ENCODE assay signal across 8 cellular contexts in genomic region chr11:119728226-119728626, GRCh38.
DNase-seq lines count a peak whose midpoint lies in the region; ATAC-seq and FAIRE-seq lines count a peak whose summit lies in the region.

No MANE protein-coding gene starts in this region.

- FAIRE-seq in GM19239 (lab: Jason Lieb, UNC) = peak; percentile 60

- H3K27ac Mint-ChIP-seq in activated T-cell treated with anti-CD3 and anti-CD28 coated beads, Interleukin-2, amount 50 U/mL, for 24 hours = no peak overlapping the region
- H3K27ac Mint-ChIP-seq in stimulated activated effector memory CD8-positive, alpha-beta T cell treated with anti-CD3 and anti-CD28 coated beads, Interleukin-12 subunit alpha, Interleukin-12 subunit beta, amount 100 ng/mL, for 72 hours = no peak overlapping the region

- no peaks in the 10 kb centered on the region for H3K36me3 Mint-ChIP-seq in activated T-cell treated with anti-CD3 and anti-CD28 coated beads, Interleukin-2, amount 50 U/mL, for 24 hours (ENCODE audit: low read depth)
- no peaks in the 10 kb centered on the region for H3K36me3 Mint-ChIP-seq in stimulated activated effector memory CD8-positive, alpha-beta T cell treated with anti-CD3 and anti-CD28 coated beads, Interleukin-12 subunit alpha, Interleukin-12 subunit beta, amount 100 ng/mL, for 72 hours

- no peaks in the 10 kb centered on the region for H3K9me3 Mint-ChIP-seq in activated T-cell treated with anti-CD3 and anti-CD28 coated beads, Interleukin-2, amount 50 U/mL, for 24 hours
- no peaks in the 10 kb centered on the region for H3K9me3 Mint-ChIP-seq in stimulated activated effector memory CD8-positive, alpha-beta T cell treated with anti-CD3 and anti-CD28 coated beads, Interleukin-12 subunit alpha, Interleukin-12 subunit beta, amount 100 ng/mL, for 72 hours

- peak overlapping the region; percentile 95 for H3K4me3 ChIP-seq in iPS-11a (ENCODE audit: low read depth, low read length)

- DNase-seq in AG08396 (ENCODE audit: low spot score) = peak; percentile 59
- DNase-seq in GM19239 (ENCODE audit: insufficient read length, low spot score) = no peak
- DNase-seq in activated T-cell treated with anti-CD3 and anti-CD28 coated beads, Interleukin-2, amount 50 U/mL, for 24 hours = peak; percentile 51
- peak in 1 of 2 donors; percentile 52 for DNase-seq in stimulated activated effector memory CD8-positive, alpha-beta T cell treated with anti-CD3 and anti-CD28 coated beads, Interleukin-12 subunit alpha, Interleukin-12 subunit beta, amount 100 ng/mL, for 72 hours (ENCODE audit: low spot score in 2 of 2)

- peak overlapping the region; percentile 78 for H3K4me3 Mint-ChIP-seq in activated T-cell treated with anti-CD3 and anti-CD28 coated beads, Interleukin-2, amount 50 U/mL, for 24 hours
- peak overlapping the region; percentile 82 for H3K4me3 Mint-ChIP-seq in stimulated activated effector memory CD8-positive, alpha-beta T cell treated with anti-CD3 and anti-CD28 coated beads, Interleukin-12 subunit alpha, Interleukin-12 subunit beta, amount 100 ng/mL, for 72 hours

- peaks cover 35% of the 10 kb centered on the region for H3K27me3 Mint-ChIP-seq in activated T-cell treated with anti-CD3 and anti-CD28 coated beads, Interleukin-2, amount 50 U/mL, for 24 hours

- peaks cover 19% of the 10 kb centered on the region for H3K4me1 Mint-ChIP-seq in activated T-cell treated with anti-CD3 and anti-CD28 coated beads, Interleukin-2, amount 50 U/mL, for 24 hours (ENCODE audit: low read depth)
- peaks cover 25% of the 10 kb centered on the region for H3K4me1 Mint-ChIP-seq in stimulated activated effector memory CD8-positive, alpha-beta T cell treated with anti-CD3 and anti-CD28 coated beads, Interleukin-12 subunit alpha, Interleukin-12 subunit beta, amount 100 ng/mL, for 72 hours

- ATAC-seq in stimulated activated effector memory CD8-positive, alpha-beta T cell treated with anti-CD3 and anti-CD28 coated beads, Interleukin-12 subunit alpha, Interleukin-12 subunit beta, amount 100 ng/mL, for 72 hours = no peak
- no peak for ATAC-seq in HG03378 (IDR thresholded peaks at IDR 0.05; ENCODE audit: unreplicated experiment)
- no peak for ATAC-seq in HG03520 (IDR thresholded peaks at IDR 0.05; ENCODE audit: unreplicated experiment)
- ATAC-seq in HG02678 (IDR thresholded peaks at IDR 0.05; ENCODE audit: unreplicated experiment) = no peak
